8 cellular contexts compared by ENCODE assay signal in the genomic region with DNA sequence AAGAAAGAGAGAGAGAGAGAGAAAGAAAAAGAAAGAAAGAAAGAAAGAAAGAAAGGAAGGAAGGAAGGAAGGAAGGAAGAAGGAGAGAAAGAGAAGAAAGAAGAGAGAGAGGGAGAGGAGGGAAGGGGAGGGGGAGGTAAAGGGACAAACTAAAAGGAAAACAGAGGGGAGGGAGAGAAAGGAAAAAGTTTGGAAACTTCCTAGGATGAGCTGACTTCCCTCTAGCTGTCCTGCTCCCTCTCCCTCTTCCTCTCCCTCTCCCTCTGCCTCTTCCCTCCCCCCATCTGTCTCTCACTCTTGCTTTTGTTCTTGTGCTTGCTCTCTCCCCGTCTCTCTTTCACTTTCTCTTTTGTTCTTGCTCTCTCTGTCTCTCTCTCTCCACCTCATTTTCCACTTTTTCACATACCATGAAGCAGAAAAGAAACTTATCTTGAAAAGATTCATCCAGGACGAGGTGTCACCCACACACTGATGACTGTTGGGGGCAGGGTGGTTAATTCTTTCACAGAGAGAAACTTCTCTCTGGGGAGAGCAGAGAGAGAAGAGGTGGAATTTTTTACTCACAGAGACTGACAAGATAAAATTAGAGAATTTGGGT. TPM values are rescaled to one million over a fixed set of nuclear protein-coding genes. Genes with fewer than 3 reads are reported as not detected.
DNase-seq lines count a peak whose midpoint lies in the region; ATAC-seq, FAIRE-seq and TF ChIP-seq lines count a peak whose summit lies in the region.

No MANE protein-coding gene starts in this region.

- CTCF ChIA-PET in AG04450 (lab: Charles Lee) = no interaction called here

- DNase-seq in AG04450 (ENCODE audit: low read depth, low spot score) = no peak
- peak; percentile 83 for DNase-seq in NCI-H2029 treated with DMSO at 0.1 percent for 48 hours (lab: John Stamatoyannopoulos, UW)
- DNase-seq in astrocyte (ENCODE audit: low read depth) = peak; percentile 35
- peak in 1 of 2 donors; percentile 32 for DNase-seq in memory B cell (ENCODE audit: low spot score in 2 of 2)
- no peak for DNase-seq in globus pallidus (ENCODE audit: low spot score)
- no peak for DNase-seq in WERI-Rb-1

- H4K20me1 ChIP-seq in astrocyte (ENCODE audit: insufficient read depth, low read length) = no peaks in the 10 kb centered on the region

- H3K4me3 Mint-ChIP-seq in astrocyte (ENCODE audit: unreplicated experiment) (peak overlapping the region; percentile 68), memory B cell (peak overlapping the region; percentile 68)
- H3K4me3 Mint-ChIP-seq in stimulated activated memory B cell treated with anti-CD40 and anti-IgM and Interleukin-4, amounts not matched to agents 10 μg/mL and 1 μg/mL and 100 μg/mL, for 72 hours = peak overlapping the region; percentile 57

- H3K9me3 Mint-ChIP-seq in astrocyte (ENCODE audit: unreplicated experiment) (no peaks in the 10 kb centered on the region), memory B cell (no peaks in the 10 kb centered on the region)
- no peaks in the 10 kb centered on the region for H3K9me3 Mint-ChIP-seq in stimulated activated memory B cell treated with anti-CD40 and anti-IgM and Interleukin-4, amounts not matched to agents 10 μg/mL and 1 μg/mL and 100 μg/mL, for 72 hours

- H3K79me2 ChIP-seq in astrocyte (ENCODE audit: insufficient read depth, low read length) = no peaks in the 10 kb centered on the region

- peak overlapping the region; percentile 83 for H3K27ac Mint-ChIP-seq in astrocyte (ENCODE audit: unreplicated experiment)
- peak overlapping the region; percentile 84 for H3K27ac Mint-ChIP-seq in memory B cell
- peak overlapping the region; percentile 81 for H3K27ac Mint-ChIP-seq in stimulated activated memory B cell treated with anti-CD40 and anti-IgM and Interleukin-4, amounts not matched to agents 10 μg/mL and 1 μg/mL and 100 μg/mL, for 72 hours

- peak overlapping the region; percentile 75 for H2AFZ ChIP-seq in astrocyte (ENCODE audit: low read depth, low read length)

- peak; percentile 74 for ATAC-seq in GM21528 (IDR thresholded peaks at IDR 0.05; ENCODE audit: low FRiP score, unreplicated experiment)
- peak; percentile 95 for ATAC-seq in memory B cell (ENCODE audit: low read depth)
- ATAC-seq in stimulated activated memory B cell treated with anti-CD40 and anti-IgM and Interleukin-4, amounts not matched to agents 10 μg/mL and 1 μg/mL and 100 μg/mL, for 72 hours = peak; percentile 89

- TF ChIP-seq CTCF in AG04450 (IDR thresholded peaks at IDR 0.05; ENCODE audit: low read depth, low read length) (no peak), astrocyte (IDR thresholded peaks at IDR 0.05; ENCODE audit: insufficient read depth, low read depth, low read length) (no peak), WERI-Rb-1 (IDR thresholded peaks at IDR 0.05; ENCODE audit: low read depth, low read length) (no peak)

- H3K4me3 ChIP-seq in AG04450 (ENCODE audit: low read depth, low read length) (peak overlapping the region; percentile 48), astrocyte (ENCODE audit: insufficient read depth, low read depth, low read length) (no peak overlapping the region), WERI-Rb-1 (ENCODE audit: low read depth, low read length) (no peak overlapping the region)

- peaks cover 11% of the 10 kb centered on the region for H3K4me1 Mint-ChIP-seq in astrocyte (ENCODE audit: low read depth, unreplicated experiment)
- peaks cover 16% of the 10 kb centered on the region for H3K4me1 Mint-ChIP-seq in memory B cell
- peaks cover 36% of the 10 kb centered on the region for H3K4me1 Mint-ChIP-seq in stimulated activated memory B cell treated with anti-CD40 and anti-IgM and Interleukin-4, amounts not matched to agents 10 μg/mL and 1 μg/mL and 100 μg/mL, for 72 hours

- peak overlapping the region; percentile 31 for H3K9ac ChIP-seq in astrocyte (ENCODE audit: low read length)

- FAIRE-seq in astrocyte (lab: Jason Lieb, UNC) = no peak

- H3K9me3 ChIP-seq in AG04450 (ENCODE audit: control insufficient read depth, insufficient read depth, low read length) (no peaks in the 10 kb centered on the region), astrocyte (ENCODE audit: insufficient read depth, low read depth, low read length) (no peaks in the 10 kb centered on the region), WERI-Rb-1 (ENCODE audit: severe bottlenecking) (peaks cover 6% of the 10 kb centered on the region)

- no peaks in the 10 kb centered on the region for H3K36me3 ChIP-seq in astrocyte (ENCODE audit: insufficient read depth, low read length)
- H3K36me3 ChIP-seq in WERI-Rb-1 = no peaks in the 10 kb centered on the region

- no peaks in the 10 kb centered on the region for H3K4me1 ChIP-seq in astrocyte (ENCODE audit: insufficient read depth, low read length)

- H3K27ac ChIP-seq in AG04450 (ENCODE audit: low read depth, low read length) (no peak overlapping the region), astrocyte (ENCODE audit: low read depth, low read length) (no peak overlapping the region), WERI-Rb-1 (no peak overlapping the region)

- POLR2A ChIA-PET in AG04450 (lab: Yijun Ruan, JAX) = no interaction called here

- peaks cover 2% of the 10 kb centered on the region for H3K27me3 ChIP-seq in AG04450 (ENCODE audit: control insufficient read depth, insufficient read depth, low read length)
- H3K27me3 ChIP-seq in astrocyte (ENCODE audit: insufficient read depth, low read length) = no peaks in the 10 kb centered on the region
- no peaks in the 10 kb centered on the region for H3K27me3 ChIP-seq in WERI-Rb-1 (ENCODE audit: insufficient read depth, low read depth, severe bottlenecking)

- H3K27me3 Mint-ChIP-seq in astrocyte (ENCODE audit: low read depth, unreplicated experiment) (peaks cover 1% of the 10 kb centered on the region), memory B cell (no peaks in the 10 kb centered on the region)
- no peaks in the 10 kb centered on the region for H3K27me3 Mint-ChIP-seq in stimulated activated memory B cell treated with anti-CD40 and anti-IgM and Interleukin-4, amounts not matched to agents 10 μg/mL and 1 μg/mL and 100 μg/mL, for 72 hours

- no peaks in the 10 kb centered on the region for H3K36me3 Mint-ChIP-seq in astrocyte (ENCODE audit: low read depth, unreplicated experiment)
- no peaks in the 10 kb centered on the region for H3K36me3 Mint-ChIP-seq in memory B cell
- H3K36me3 Mint-ChIP-seq in stimulated activated memory B cell treated with anti-CD40 and anti-IgM and Interleukin-4, amounts not matched to agents 10 μg/mL and 1 μg/mL and 100 μg/mL, for 72 hours = no peaks in the 10 kb centered on the region

- peak overlapping the region; percentile 79 for H3K4me2 ChIP-seq in astrocyte (ENCODE audit: low read length)

RNA-seq across cellular contexts. Expression of gene DUSP22, which starts 56.4 kb away (rescaled TPM):
- 5.4 and 6.4 TPM in 2 replicates for polyA plus RNA-seq in AG04450 (2011; rRNA removed)
- 4.7 and 5.4 TPM in 2 replicates for polyA minus RNA-seq in AG04450 (2011; rRNA and poly(A)+ RNA removed)
- 32.9 and 34.9 TPM in 2 replicates for total RNA-seq in astrocyte

Comparison
In these comparisons a context has a peak if more than half of its experiments do, and no peak if none do; other contexts are left out.
1. DNase-seq: peak in NCI-H2029 treated with DMSO at 0.1 percent for 48 hours (single experiment) and astrocyte (single experiment); none in AG04450 (single experiment), globus pallidus (single experiment) and WERI-Rb-1 (single experiment).
2. Peak in every context shown above with its lines, with median percentiles within 50 percentile points of each other: ATAC-seq, H3K27ac Mint-ChIP-seq and H3K4me3 Mint-ChIP-seq.